8 cellular contexts compared by ENCODE assay signal in genomic region chr6:117483645-117484016, GRCh38. TPM values are rescaled to one million over a fixed set of nuclear protein-coding genes. Genes with fewer than 3 reads are reported as not detected.
DNase-seq lines count a peak whose midpoint lies in the region; ATAC-seq, FAIRE-seq and TF ChIP-seq lines count a peak whose summit lies in the region.

No MANE protein-coding gene starts in this region.

- WGBS in K562 (ENCODE audit: insufficient coverage, low coverage, missing lambda C conversion rate) = 1% methylated on average over 7 of the region's 7 CpGs
- WGBS in thyroid gland, 2 donors = 0 to 1% methylated on average over 7 of the region's 7 CpGs

- H3K79me2 ChIP-seq in K562 (ENCODE audit: control insufficient read depth, insufficient read depth, low read length) = peaks cover 17% of the 10 kb centered on the region; the same call in 2 of the 3 replicates

- H3K4me3 ChIP-seq in Caco-2 (ENCODE audit: low read depth, low read length) (peak overlapping the region; percentile 91), K562 (peak overlapping the region; percentile 76), thyroid gland (replicated peaks in 1 of 3) (peak overlapping the region in 2 of 3 donors; percentile 80 to 83)

- H3K9me1 ChIP-seq in K562 (ENCODE audit: control insufficient read depth, insufficient read depth, low read length) = no peaks in the 10 kb centered on the region

- H3K9ac ChIP-seq in K562 (ENCODE audit: insufficient read depth in 1 of 2, low read depth in 2 of 2, low read length in 2 of 2) = peak overlapping the region; percentile 84 to 97

- H3K4me1 ChIP-seq in Caco-2 (peaks cover 2% of the 10 kb centered on the region), K562 (replicated peaks in 1 of 2; ENCODE audit: control insufficient read depth in 2 of 2, insufficient read depth in 2 of 2, low read length in 2 of 2) (peaks cover 8 to 21% of the 10 kb centered on the region in 2 experiments; a peak in 4 of 5 replicates), thyroid gland (peaks cover 7 to 17% of the 10 kb centered on the region in 2 donors)

- ATAC-seq in GM21786 (IDR thresholded peaks at IDR 0.05; ENCODE audit: unreplicated experiment) = peak; percentile 17
- peak; percentile 30 for ATAC-seq in K562
- no peak for ATAC-seq in left colon

- H3K9me3 Mint-ChIP-seq in Caco-2 (ENCODE audit: unreplicated experiment) = no peaks in the 10 kb centered on the region

- H3K36me3 Mint-ChIP-seq in Caco-2 (ENCODE audit: insufficient read depth, unreplicated experiment) = peaks cover 30% of the 10 kb centered on the region

- CTCF ChIA-PET in Caco-2 (lab: Charles Lee) = interaction anchor here (1.3 kb wide), 1 partner anchor 34 kb away, joined by 8 read pairs; no protein-coding TSS in a partner anchor
- CTCF ChIA-PET in K562 (lab: Yijun Ruan, JAX; ENCODE audit: low intra/inter-chr PET ratio) = no interaction called here

- TF ChIP-seq POLR2A in K562 (conservative IDR thresholded peaks at IDR 0.05) (no peak), thyroid gland (IDR thresholded peaks at IDR 0.05) (no peak)

- POLR2A ChIA-PET in Caco-2 (lab: Charles Lee) = interaction anchor here (0.5 to 1.5 kb wide), 5 partner anchors 13 to 65 kb away, joined by 3 to 8 read pairs (median 4); no protein-coding TSS in a partner anchor
- POLR2A ChIA-PET in K562 (lab: Yijun Ruan, JAX) = interaction anchor here (0.6 to 1.8 kb wide), 9 partner anchors 8 to 1226 kb away, joined by 3 to 7 read pairs (median 3); no protein-coding TSS in a partner anchor

- TF ChIP-seq RAD21 in K562 (CRISPR knock-in tag; conservative IDR thresholded peaks at IDR 0.05 in 1 of 2, IDR thresholded peaks at IDR 0.05 in 1 of 2) = no peak

- no peaks in the 10 kb centered on the region for H3K9me3 ChIP-seq in Caco-2
- H3K9me3 ChIP-seq in K562 (replicated peaks; ENCODE audit: control insufficient read depth, insufficient read depth, low read depth, low read length) = no peaks in the 10 kb centered on the region
- no peaks in the 10 kb centered on the region for H3K9me3 ChIP-seq in thyroid gland

- H3K27ac ChIP-seq in K562 (ENCODE audit: extremely low read depth, low read depth, low read length) (peak overlapping the region; percentile 80), thyroid gland (peak overlapping the region; percentile 75 to 91 (median 90))

- H3K27me3 Mint-ChIP-seq in Caco-2 (ENCODE audit: insufficient read depth, unreplicated experiment) = no peaks in the 10 kb centered on the region

- TSS peak; percentile 19 for BruUV-seq in Caco-2 (replicated peaks; lab: Mats Ljungman, UMichigan)
- no TSS peak for BruUV-seq in K562 (replicated peaks; lab: Mats Ljungman, UMichigan)

- peaks cover 10% of the 10 kb centered on the region for H3K4me1 Mint-ChIP-seq in Caco-2 (ENCODE audit: low read depth, unreplicated experiment)

- no peak for TF ChIP-seq EP300 in K562 (IDR thresholded peaks at IDR 0.05; ENCODE audit: low read length)

- no peaks in the 10 kb centered on the region for H3K36me3 ChIP-seq in Caco-2 (ENCODE audit: control insufficient read depth, insufficient read depth, low read length)
- H3K36me3 ChIP-seq in K562 (ENCODE audit: control insufficient read depth, insufficient read depth, low read length) = no peaks in the 10 kb centered on the region
- H3K36me3 ChIP-seq in thyroid gland = no peaks in the 10 kb centered on the region

- H2AFZ ChIP-seq in K562 (ENCODE audit: low read depth, low read length) = peak overlapping the region; percentile 86

- H3K4me3 Mint-ChIP-seq in Caco-2 (ENCODE audit: unreplicated experiment) = peak overlapping the region; percentile 80

- H3K27me3 ChIP-seq in Caco-2 (replicated peaks; ENCODE audit: control insufficient read depth, insufficient read depth, low read length) = no peaks in the 10 kb centered on the region
- peaks cover 0 to 7% of the 10 kb centered on the region in 2 experiments; a peak in 2 of 5 replicates for H3K27me3 ChIP-seq in K562 (ENCODE audit: control insufficient read depth in 2 of 2, insufficient read depth in 2 of 2, low read length in 2 of 2)
- no peaks in the 10 kb centered on the region for H3K27me3 ChIP-seq in thyroid gland

- no peak for FAIRE-seq in K562 (lab: Jason Lieb, UNC)

- peak overlapping the region; percentile 93 for H3K27ac Mint-ChIP-seq in Caco-2 (ENCODE audit: unreplicated experiment)

- intact Hi-C loops in Caco-2 (cut with micrococcal nuclease; ENCODE audit: unreplicated experiment) (loop anchor here (1.0 kb wide), 1 partner anchor 11 kb away; no protein-coding TSS in a partner anchor), K562 (cut with micrococcal nuclease) (loop anchor here (5.0 kb wide), 2 partner anchors 34 to 54 kb away; no protein-coding TSS in a partner anchor), thyroid gland (cut with DNase I) (loop anchor here (10.0 kb wide), 1 partner anchor 71 kb away; no protein-coding TSS in a partner anchor), left colon (cut with DNase I, micrococcal nuclease) (no loop called here)

- no peaks in the 10 kb centered on the region for H4K20me1 ChIP-seq in K562 (replicated peaks; ENCODE audit: control insufficient read depth, insufficient read depth, low read length)

- TF ChIP-seq CTCF in Caco-2 (IDR thresholded peaks at IDR 0.05; ENCODE audit: insufficient read depth in 1 of 2, low read depth in 1 of 2, low read length in 1 of 2, severe bottlenecking in 1 of 2, unreplicated experiment in 1 of 2) (no peak), K562 (IDR thresholded peaks at IDR 0.05 in 2 of 3, conservative IDR thresholded peaks at IDR 0.05 in 1 of 3; ENCODE audit: insufficient read depth in 2 of 3, low read depth in 1 of 3, low read length in 3 of 3) (no peak), thyroid gland (IDR thresholded peaks at IDR 0.05) (no peak)

- in situ Hi-C loops in K562 (cut with MboI) = loop anchor here (5.0 to 10.0 kb wide), 2 partner anchors 69 to 121 kb away; partner anchors contain the start of gene GOPC

- peak overlapping the region; percentile 80 for H3K4me2 ChIP-seq in K562 (ENCODE audit: insufficient read depth, low read length)

- DNase-seq in Caco-2 = no peak
- peak; percentile 32 for DNase-seq in NCI-H345 (lab: John Stamatoyannopoulos, UW)
- DNase-seq in K562 (ENCODE audit: extremely low read depth in 1 of 4, low spot score in 3 of 4) = peak in 3 of 4 experiments; percentile 14 to 42 (median 42)
- peak; percentile 49 for DNase-seq in kidney tubule cell (ENCODE audit: low spot score)
- DNase-seq in thyroid gland = no peak
- DNase-seq in medulla oblongata (ENCODE audit: extremely low spot score) = no peak
- DNase-seq in left colon = no peak

TF ChIP-seq in K562, 482 proteins besides CTCF, POLR2A, EP300 and RAD21 (continues in another document):
- no peak for TF ChIP-seq NFE2 (IDR thresholded peaks at IDR 0.05; ENCODE audit: low read depth)
- no peak for TF ChIP-seq NCOR1 (IDR thresholded peaks at IDR 0.05)
- no peak for TF ChIP-seq NFATC3 (IDR thresholded peaks at IDR 0.05)

RNA-seq across cellular contexts. Expression of gene DCBLD1, which starts 1.2 kb away (rescaled TPM):
- 69.3 and 73.4 TPM in 2 replicates for total RNA-seq in Caco-2 (2022)
- total RNA-seq in K562 (2011; cell fraction: chromatin; rRNA removed; ENCODE audit: low replicate concordance) = 8.3 and 15.3 TPM in 2 replicates
- total RNA-seq in K562 (2011; cell fraction: nucleolus; rRNA removed) = 8.5 and 12.8 TPM in 2 replicates
- 10.8 and 17.3 TPM in 2 replicates for total RNA-seq in K562 (2011; cell fraction: nucleoplasm; rRNA removed)
- 6.9 and 9.8 TPM in 2 replicates for total RNA-seq in K562 (2014; rRNA removed)
- 6.8 and 7.3 TPM in 2 replicates for total RNA-seq in K562 (2014; rRNA removed; fragmentation: Illumina TruSeq; extraction: Trizol)
- total RNA-seq in K562 (2015; rRNA removed; fragmentation: Illumina TruSeq; extraction: Trizol) = 6.4 and 7.4 TPM in 2 replicates
- total RNA-seq in K562 (2021) = 6.1 and 6.7 TPM in 2 replicates
- polyA plus RNA-seq in K562 (2011; rRNA removed) = 7.2 and 7.6 TPM in 2 replicates
- 4.2 and 4.4 TPM in 2 replicates for polyA plus RNA-seq in K562 (2011; cell fraction: cytosol; rRNA removed)
- polyA plus RNA-seq in K562 (2011; cell fraction: nucleus; rRNA removed) = 8.4 and 11.4 TPM in 2 replicates
- 4.4 and 5.2 TPM in 2 replicates for polyA plus RNA-seq in K562 (2012)
- 5.5 and 6.0 TPM in 2 replicates for polyA plus RNA-seq in K562 (2014; fragmentation: Illumina TruSeq; extraction: Trizol)
- under 1 TPM; 0.80 to 0.87 TPM for polyA plus RNA-seq in K562 (2014; fragmentation: Nextera tagmentation; extraction: Ambion mirVana)
- 8.5 and 10.1 TPM in 2 replicates for polyA plus RNA-seq in K562 (2014; rRNA removed)
- 13.0 and 13.2 TPM in 2 replicates for polyA minus RNA-seq in K562 (2011; rRNA and poly(A)+ RNA removed)
- 5.1 and 5.2 TPM in 2 replicates for polyA minus RNA-seq in K562 (2011; cell fraction: cytosol; rRNA and poly(A)+ RNA removed)
- polyA minus RNA-seq in K562 (2011; cell fraction: nucleus; rRNA and poly(A)+ RNA removed) = 7.8 and 12.2 TPM in 2 replicates
- total RNA-seq in thyroid gland = 10 to 100 TPM; 13.5 to 25.9 (median 21.2) TPM
- total RNA-seq in left colon = 10 to 100 TPM; 14.5 to 17.1 TPM

RNA-seq across cellular contexts. Expression of gene ROS1, which starts 57.9 kb away (rescaled TPM):
- total RNA-seq in Caco-2 (2022) (0.16 TPM in 1 of 2 replicates, not detected in the other), K562 (2014; rRNA removed) (not detected in 2 replicates), K562 (2014; rRNA removed; fragmentation: Illumina TruSeq; extraction: Trizol) (0.03 and 0.04 TPM in 2 replicates), K562 (2015; rRNA removed; fragmentation: Illumina TruSeq; extraction: Trizol) (under 0.01 TPM in 2 replicates), K562 (2021) (0.07 and 0.16 TPM in 2 replicates), thyroid gland (not detected), left colon (1 to 10 TPM; 1.7 to 2.6 TPM)
- total RNA-seq in K562 (2011; cell fraction: chromatin; rRNA removed; ENCODE audit: low replicate concordance) = not detected in 2 replicates
- not detected in 2 replicates for total RNA-seq in K562 (2011; cell fraction: nucleolus; rRNA removed)
- total RNA-seq in K562 (2011; cell fraction: nucleoplasm; rRNA removed) = not detected in 2 replicates
- polyA plus RNA-seq in K562 (2011; rRNA removed) (not detected in 2 replicates), K562 (2014; fragmentation: Illumina TruSeq; extraction: Trizol) (not detected in 2 replicates), K562 (2014; fragmentation: Nextera tagmentation; extraction: Ambion mirVana) (not detected), K562 (2014; rRNA removed) (not detected in 2 replicates)
- polyA plus RNA-seq in K562 (2011; cell fraction: cytosol; rRNA removed) = not detected in 2 replicates
- polyA plus RNA-seq in K562 (2011; cell fraction: nucleus; rRNA removed) = not detected in 2 replicates
- polyA plus RNA-seq in K562 (2012) = 0.01 and 0.06 TPM in 2 replicates
- not detected in 2 replicates for polyA minus RNA-seq in K562 (2011; rRNA and poly(A)+ RNA removed)
- not detected in 2 replicates for polyA minus RNA-seq in K562 (2011; cell fraction: cytosol; rRNA and poly(A)+ RNA removed)
- not detected in 2 replicates for polyA minus RNA-seq in K562 (2011; cell fraction: nucleus; rRNA and poly(A)+ RNA removed)

Comparison
In these comparisons a context has a peak if more than half of its experiments do, and no peak if none do; other contexts are left out.
1. DNase-seq: peak in NCI-H345 (single experiment), K562 (3 of 4) and kidney tubule cell (single experiment); none in Caco-2 (0 of 2), thyroid gland (0 of 2), medulla oblongata (single experiment) and left colon (0 of 2).
2. intact Hi-C loops: an anchor here in Caco-2 (1.0 kb wide), K562 (5.0 kb wide) and thyroid gland (10.0 kb wide); none called in left colon.
3. Peak in every context shown above with its lines, with median percentiles within 50 percentile points of each other: H3K4me3 ChIP-seq.